ENCODE assay signal across 18 cellular contexts in genomic region chrX:138708268-138708667, GRCh38. TPM values are rescaled to one million over a fixed set of nuclear protein-coding genes. Genes with fewer than 3 reads are reported as not detected.
DNase-seq lines count a peak whose midpoint lies in the region; ATAC-seq and TF ChIP-seq lines count a peak whose summit lies in the region.
"Had no signal": no experiment of that assay in that cellular context is flagged by ENCODE, and none has a peak within 500 bp of the region (broad histone marks: within the 10 kb centered on the region; RNA-seq: fewer than 3 reads in every experiment).

No MANE protein-coding gene starts in this region.

- H3K27me3 Mint-ChIP-seq in endodermal cell (ENCODE audit: insufficient read depth) (peaks cover 11% of the 10 kb centered on the region), immature natural killer cell (ENCODE audit: low read depth in 3 of 3) (peaks cover 0 to 23% (median 6%) of the 10 kb centered on the region in 3 donors)

- H3K4me1 ChIP-seq in cardiac muscle cell (ENCODE audit: low read depth): peaks cover 20% of the 10 kb centered on the region
- H3K4me1 ChIP-seq in endodermal cell (ENCODE audit: control insufficient read depth, insufficient read depth, low read length): no peaks in the 10 kb centered on the region
- no peaks in the 10 kb centered on the region for H3K4me1 ChIP-seq in lower lobe of right lung

- H3K27ac ChIP-seq in cardiac muscle cell: peak overlapping the region; percentile 80
- H3K27ac ChIP-seq in endodermal cell (ENCODE audit: low read depth, low read length): no peak overlapping the region
- no peak overlapping the region for H3K27ac ChIP-seq in lower lobe of right lung
- H3K27ac ChIP-seq: 22Rv1, GM23248, HL-60 had no signal

- WGBS in endodermal cell (ENCODE audit: insufficient coverage in 1 of 2, insufficient read length in 1 of 2), 2 experiments: 100% methylated on average over 1 of the region's 2 CpGs; no CpG with 5 or more reads in 1 of the 2 experiments

- no peak overlapping the region for H3K9ac ChIP-seq in endodermal cell (ENCODE audit: extremely low read depth, low read length, poor library complexity, severe bottlenecking)
- H3K9ac ChIP-seq: GM23248 had no signal

- H3K9me3 ChIP-seq in cardiac muscle cell (ENCODE audit: low read depth): no peaks in the 10 kb centered on the region
- no peaks in the 10 kb centered on the region for H3K9me3 ChIP-seq in endodermal cell (ENCODE audit: control insufficient read depth, low read length)
- H3K9me3 ChIP-seq in lower lobe of right lung: no peaks in the 10 kb centered on the region

- peak in 1 of 2 donors; percentile 58 for DNase-seq in cardiac muscle cell (ENCODE audit: low read depth in 1 of 2, low spot score in 1 of 2)
- DNase-seq in Right ventricle myocardium superior: no peak
- DNase-seq in endodermal cell: no peak
- no peak for DNase-seq in omental fat pad (ENCODE audit: low spot score)
- no peak for DNase-seq in lower lobe of right lung
- no peak for DNase-seq in immature natural killer cell
- DNase-seq in activated T-cell treated with anti-CD3 and anti-CD28 coated beads, Interleukin-2, amount 50 U/mL, for 1 hour: no peak
- no peak for DNase-seq in NCI-H2196 (lab: John Stamatoyannopoulos, UW; ENCODE audit: unreplicated experiment)
- DNase-seq: CD8-positive, alpha-beta T cell; COR-L47; DMS53; GF-D8; GM23248; H7 had no signal

- H3K36me3 ChIP-seq in cardiac muscle cell (no peaks in the 10 kb centered on the region), endodermal cell (ENCODE audit: control insufficient read depth, insufficient read depth, low read length) (peaks cover 33% of the 10 kb centered on the region), lower lobe of right lung (no peaks in the 10 kb centered on the region)

- H3K27ac Mint-ChIP-seq in endodermal cell (no peak overlapping the region), immature natural killer cell (no peak overlapping the region)
- H3K27ac Mint-ChIP-seq: CD14-positive monocyte; CD8-positive, alpha-beta T cell had no signal

- ATAC-seq in Right ventricle myocardium superior (ENCODE audit: poor library complexity): no peak
- peak; percentile 69 for ATAC-seq in omental fat pad (ENCODE audit: low FRiP score)
- ATAC-seq in lower lobe of right lung: no peak
- ATAC-seq: CD8-positive, alpha-beta T cell had no signal

- H3K4me3 ChIP-seq in cardiac muscle cell (peak overlapping the region; percentile 58), endodermal cell (ENCODE audit: low read length) (peak overlapping the region; percentile 84), lower lobe of right lung (no peak overlapping the region)
- H3K4me3 ChIP-seq: GM23248 had no signal

- H3K4me3 Mint-ChIP-seq in endodermal cell (peak overlapping the region; percentile 89), immature natural killer cell (no peak overlapping the region)
- H3K4me3 Mint-ChIP-seq: CD14-positive monocyte; CD8-positive, alpha-beta T cell had no signal

- peaks cover 23% of the 10 kb centered on the region for H3K4me1 Mint-ChIP-seq in endodermal cell
- no peaks in the 10 kb centered on the region for H3K4me1 Mint-ChIP-seq in immature natural killer cell
- H3K4me1 Mint-ChIP-seq: CD14-positive monocyte had no signal

- TF ChIP-seq CTCF in cardiac muscle cell (IDR thresholded peaks at IDR 0.05; ENCODE audit: low read depth, low read length) (no peak), endodermal cell (conservative IDR thresholded peaks at IDR 0.05) (no peak), omental fat pad (IDR thresholded peaks at IDR 0.05) (no peak), lower lobe of right lung (IDR thresholded peaks at IDR 0.05) (no peak)

- H3K36me3 Mint-ChIP-seq in endodermal cell (ENCODE audit: low read depth) (peaks cover 37% of the 10 kb centered on the region), immature natural killer cell (no peaks in the 10 kb centered on the region)
- H3K36me3 Mint-ChIP-seq: CD14-positive monocyte; CD8-positive, alpha-beta T cell had no signal

- intact Hi-C loops in Right ventricle myocardium superior (cut with DNase I): no loop called here
- intact Hi-C loops in lower lobe of right lung (cut with DNase I): no loop called here

- H3K9me3 Mint-ChIP-seq in endodermal cell (no peaks in the 10 kb centered on the region), immature natural killer cell (no peaks in the 10 kb centered on the region)
- H3K9me3 Mint-ChIP-seq: CD8-positive, alpha-beta T cell had no signal

- H3K27me3 ChIP-seq in cardiac muscle cell (no peaks in the 10 kb centered on the region), endodermal cell (ENCODE audit: control insufficient read depth, insufficient read depth, low read length, poor library complexity, severe bottlenecking) (no peaks in the 10 kb centered on the region), lower lobe of right lung (ENCODE audit: low read depth) (no peaks in the 10 kb centered on the region)

RNA-seq across cellular contexts. Expression of gene FGF13, which starts 3.2 kb away (rescaled TPM):
- total RNA-seq in cardiac muscle cell: 23.7 and 26.4 TPM in 2 replicates
- polyA plus RNA-seq in cardiac muscle cell: 88.9 and 118 TPM in 2 replicates
- 0.43 TPM for total RNA-seq in Right ventricle myocardium superior
- total RNA-seq in endodermal cell: 10 to 100 TPM; 31.1 to 69.4 TPM
- polyA plus RNA-seq in endodermal cell (2013, experiment 1 of 2): 48.5 TPM
- 44.0 TPM for polyA plus RNA-seq in endodermal cell (2013, experiment 2 of 2)
- total RNA-seq in omental fat pad: 10 to 100 TPM in 3 of 4 donors, 1 to 10 TPM in 1; 7.9 to 14.6 (median 11.1) TPM
- total RNA-seq in lower lobe of right lung: 4.0 TPM
- not detected for polyA plus RNA-seq in immature natural killer cell
- total RNA-seq: CD8-positive, alpha-beta T cell had no signal
- polyA plus RNA-seq: BJ, CD14-positive monocyte had no signal
